ENCODE assay signal across 8 cellular contexts in genomic region chr22:23751441-23751996, GRCh38.
DNase-seq lines count a peak whose midpoint lies in the region; ATAC-seq and TF ChIP-seq lines count a peak whose summit lies in the region.

No MANE protein-coding gene starts in this region.

- H3K9me3 Mint-ChIP-seq in effector memory CD8-positive, alpha-beta T cell, result no peaks in the 10 kb centered on the region

- peak overlapping the region; percentile 86 to 87 for H3K4me3 Mint-ChIP-seq in effector memory CD8-positive, alpha-beta T cell

- peak overlapping the region; percentile 77 to 83 for H3K27ac Mint-ChIP-seq in effector memory CD8-positive, alpha-beta T cell

- H3K36me3 Mint-ChIP-seq in effector memory CD8-positive, alpha-beta T cell (ENCODE audit: insufficient read depth), result peaks cover 11% of the 10 kb centered on the region

- peaks cover 57% of the 10 kb centered on the region for H3K4me1 ChIP-seq in OCI-LY1 (ENCODE audit: insufficient read depth, low read length, severe bottlenecking)
- H3K4me1 ChIP-seq in mucosa of stomach (ENCODE audit: control insufficient read depth, insufficient read depth, low read length), result peaks cover 18% of the 10 kb centered on the region

- peak overlapping the region; percentile 94 for H3K27ac ChIP-seq in OCI-LY1 (ENCODE audit: low read depth, low read length, poor library complexity, severe bottlenecking)

- peak overlapping the region; percentile 98 for H3K4me2 ChIP-seq in OCI-LY1 (ENCODE audit: low read length)

- H3K9me2 ChIP-seq in OCI-LY1 (ENCODE audit: low read depth, low read length), result no peaks in the 10 kb centered on the region

- H3K27me3 Mint-ChIP-seq in effector memory CD8-positive, alpha-beta T cell, result no peaks in the 10 kb centered on the region

- ATAC-seq in GM19455 (IDR thresholded peaks at IDR 0.05; ENCODE audit: unreplicated experiment) (peak; percentile 14), HG03378 (IDR thresholded peaks at IDR 0.05; ENCODE audit: unreplicated experiment) (no peak)
- ATAC-seq in effector memory CD8-positive, alpha-beta T cell (replicated peaks), result peak; percentile 1

- CTCF ChIA-PET in AG04449 (lab: Yijun Ruan, JAX), result interaction anchor here (0.9 to 1.0 kb wide), 2 partner anchors 12 to 14 kb away, joined by 3 read pairs; no protein-coding TSS in a partner anchor

- POLR2A ChIA-PET in AG04449 (lab: Yijun Ruan, JAX), result no interaction called here

- H3K9me3 ChIP-seq in OCI-LY1 (ENCODE audit: low read length), result no peaks in the 10 kb centered on the region
- no peaks in the 10 kb centered on the region for H3K9me3 ChIP-seq in mucosa of stomach (ENCODE audit: control insufficient read depth, low read length)

- peak overlapping the region; percentile 78 for H3K4me3 ChIP-seq in AG04449 (ENCODE audit: low read depth, low read length)
- peak overlapping the region; percentile 94 for H3K4me3 ChIP-seq in OCI-LY1 (ENCODE audit: low read depth, low read length, poor library complexity, severe bottlenecking)
- H3K4me3 ChIP-seq in mucosa of stomach (ENCODE audit: low read length), result peak overlapping the region; percentile 66

- H3K36me3 ChIP-seq in OCI-LY1 (ENCODE audit: insufficient read depth, low read length), result no peaks in the 10 kb centered on the region
- no peaks in the 10 kb centered on the region for H3K36me3 ChIP-seq in mucosa of stomach (ENCODE audit: control insufficient read depth, insufficient read depth, low read length)

- DNase-seq in AG04449 (ENCODE audit: low read depth, low spot score) (no peak), SHP77 treated with DMSO at 0.1 percent for 48 hours (lab: John Stamatoyannopoulos, UW) (no peak)
- DNase-seq in effector memory CD8-positive, alpha-beta T cell, result no peak
- DNase-seq in stimulated activated CD4-positive, alpha-beta T cell treated with anti-CD3 and anti-CD28 coated beads, Interleukin-15, amount 100 ng/mL, for 24 hours, result no peak

- TF ChIP-seq CTCF in AG04449 (IDR thresholded peaks at IDR 0.05; ENCODE audit: insufficient read depth, low read length, missing control alignments), result no peak
- TF ChIP-seq CTCF in OCI-LY1 (IDR thresholded peaks at IDR 0.05; ENCODE audit: low read length), result no peak

- peaks cover 13 to 17% of the 10 kb centered on the region in 2 donors for H3K4me1 Mint-ChIP-seq in effector memory CD8-positive, alpha-beta T cell (ENCODE audit: low read depth in 2 of 2)

- H3K27me3 ChIP-seq in OCI-LY1 (ENCODE audit: insufficient read depth, low read length) (no peaks in the 10 kb centered on the region), mucosa of stomach (ENCODE audit: control insufficient read depth, insufficient read depth, low read length) (no peaks in the 10 kb centered on the region)

- peaks cover 4% of the 10 kb centered on the region; the same call in 1 of the 2 replicates for H3F3A ChIP-seq in OCI-LY1 (ENCODE audit: insufficient read depth, low read length)

- no peaks in the 10 kb centered on the region for H3K79me2 ChIP-seq in OCI-LY1 (ENCODE audit: insufficient read depth, low read length)

- H3K9ac ChIP-seq in OCI-LY1 (ENCODE audit: low read length) (peak overlapping the region; percentile 97), mucosa of stomach (ENCODE audit: low read length) (peak overlapping the region; percentile 94)

- no peak overlapping the region for H2AFZ ChIP-seq in OCI-LY1 (ENCODE audit: low read length)

- H4K20me1 ChIP-seq in OCI-LY1 (ENCODE audit: insufficient read depth, low read length), result no peaks in the 10 kb centered on the region
